20 cellular contexts compared by ENCODE assay signal in genomic region chr13:22173605-22174004, GRCh38.
DNase-seq lines count a peak whose midpoint lies in the region; ATAC-seq and TF ChIP-seq lines count a peak whose summit lies in the region.
"Had no signal": no experiment of that assay in that cellular context is flagged by ENCODE, and none has a peak within 500 bp of the region (broad histone marks: within the 10 kb centered on the region; RNA-seq: fewer than 3 reads in every experiment).

No MANE protein-coding gene starts in this region.

- H3K4me3 Mint-ChIP-seq in MCF 10A (ENCODE audit: unreplicated experiment), result no peak overlapping the region
- H3K4me3 Mint-ChIP-seq: activated CD8-positive, alpha-beta T cell treated with anti-CD3 and anti-CD28 coated beads, Interleukin-2, amount 10 ng/mL, durations not matched to agents 7 days and 5 days; activated T-helper 17 cell treated with anti-CD3 and anti-CD28 coated beads, Interleukin-2, amount 50 U/mL, for 72 hours; stimulated activated naive CD8-positive, alpha-beta T cell treated with anti-CD3 and anti-CD28 coated beads, Interleukin-15, Interleukin-2, amounts not matched to agents 100 ng/mL and 50 ng/mL, for 24 hours had no signal

- intact Hi-C loops in MCF 10A (cut with micrococcal nuclease) (loop anchor here (10.0 kb wide), 1 partner anchor 59 kb away; no protein-coding TSS in a partner anchor), breast epithelium (cut with DNase I; ENCODE audit: low total_unique reads) (no loop called here)

- no peak overlapping the region for H3K9ac ChIP-seq in MM.1S (ENCODE audit: low read length)
- H3K9ac ChIP-seq: parathyroid adenoma had no signal

- H3K27ac ChIP-seq in breast epithelium, result no peak overlapping the region
- H3K27ac ChIP-seq in RWPE2 (ENCODE audit: poor library complexity, severe bottlenecking), result no peak overlapping the region
- H3K27ac ChIP-seq in foreskin keratinocyte, result no peak overlapping the region
- H3K27ac ChIP-seq in MM.1S (ENCODE audit: low read length), result no peak overlapping the region
- H3K27ac ChIP-seq: adrenal gland, esophagus squamous epithelium, parathyroid adenoma had no signal

- no peaks in the 10 kb centered on the region for H3F3A ChIP-seq in MM.1S (ENCODE audit: insufficient read depth, low read length)

- no peak overlapping the region for H3K4me2 ChIP-seq in MM.1S (ENCODE audit: low read depth, low read length)

- ATAC-seq in RWPE2 (ENCODE audit: low read depth), result peak; percentile 73
- peak; percentile 62 for ATAC-seq in foreskin keratinocyte
- no peak for ATAC-seq in GM19324 (IDR thresholded peaks at IDR 0.05; ENCODE audit: low FRiP score, unreplicated experiment)
- ATAC-seq: activated CD8-positive, alpha-beta T cell treated with anti-CD3 and anti-CD28 coated beads, Interleukin-2, amount 10 ng/mL, durations not matched to agents 7 days and 5 days; activated T-helper 17 cell treated with anti-CD3 and anti-CD28 coated beads, Interleukin-2, amount 50 U/mL, for 72 hours; left lobe of liver had no signal

- DNase-seq in MCF 10A (ENCODE audit: unreplicated experiment) (no peak), breast epithelium (ENCODE audit: low spot score in 2 of 2) (no peak), RWPE2 (ENCODE audit: low spot score) (no peak), foreskin keratinocyte (peak in 1 of 2 donors; percentile 20), NCI-H526 (lab: John Stamatoyannopoulos, UW) (no peak), MM.1S (no peak), DMS 273 treated with DMSO at 0.1 percent for 48 hours (lab: John Stamatoyannopoulos, UW) (no peak)
- DNase-seq: 8988T; activated CD8-positive, alpha-beta T cell treated with anti-CD3 and anti-CD28 coated beads, Interleukin-2, amount 10 ng/mL, durations not matched to agents 7 days and 5 days; adrenal gland; dermis blood vessel endothelial cell; esophagus squamous epithelium; hypothalamus; MV-4-11; stimulated activated CD4-positive, alpha-beta T cell treated with anti-CD3 and anti-CD28 coated beads, Interleukin-12 subunit alpha, Interleukin-12 subunit beta, amount 100 ng/mL, for 4 hours had no signal

- H3K27ac Mint-ChIP-seq in MCF 10A (ENCODE audit: low read depth, unreplicated experiment), result peak overlapping the region; percentile 50
- H3K27ac Mint-ChIP-seq: activated CD8-positive, alpha-beta T cell treated with anti-CD3 and anti-CD28 coated beads, Interleukin-2, amount 10 ng/mL, durations not matched to agents 7 days and 5 days; activated T-helper 17 cell treated with anti-CD3 and anti-CD28 coated beads, Interleukin-2, amount 50 U/mL, for 72 hours had no signal

- no peak for TF ChIP-seq POLR2A in breast epithelium (IDR thresholded peaks at IDR 0.05)

- TF ChIP-seq CTCF in MCF 10A (IDR thresholded peaks at IDR 0.05; ENCODE audit: unreplicated experiment) (no peak), breast epithelium (IDR thresholded peaks at IDR 0.05) (no peak), RWPE2 (IDR thresholded peaks at IDR 0.05; ENCODE audit: poor library complexity, severe bottlenecking) (no peak), foreskin keratinocyte (conservative IDR thresholded peaks at IDR 0.05) (no peak), MM.1S (IDR thresholded peaks at IDR 0.05; ENCODE audit: low read length) (no peak)

- H3K36me3 ChIP-seq in breast epithelium, result no peaks in the 10 kb centered on the region
- no peaks in the 10 kb centered on the region for H3K36me3 ChIP-seq in RWPE2 (ENCODE audit: low read depth)
- H3K36me3 ChIP-seq in MM.1S (replicated peaks; ENCODE audit: insufficient read depth, low read length), result no peaks in the 10 kb centered on the region
- H3K36me3 ChIP-seq: adrenal gland, esophagus squamous epithelium had no signal

- no peaks in the 10 kb centered on the region for H3K9me2 ChIP-seq in MM.1S (replicated peaks; ENCODE audit: insufficient read depth, low read length)

- BruUV-seq in MCF 10A (replicated peaks; lab: Mats Ljungman, UMichigan), result no TSS peak

- no peaks in the 10 kb centered on the region for H3K36me3 Mint-ChIP-seq in MCF 10A (ENCODE audit: insufficient read depth, unreplicated experiment)

- CTCF ChIA-PET in MCF 10A (lab: Yijun Ruan, JAX), result interaction anchor here (1.4 kb wide), 1 partner anchor 534 kb away, joined by 4 read pairs; no protein-coding TSS in a partner anchor

- H3K9me3 ChIP-seq in breast epithelium (no peaks in the 10 kb centered on the region), RWPE2 (ENCODE audit: severe bottlenecking) (no peaks in the 10 kb centered on the region), MM.1S (replicated peaks; ENCODE audit: insufficient read depth, low read length) (no peaks in the 10 kb centered on the region)
- H3K9me3 ChIP-seq: adrenal gland, esophagus squamous epithelium had no signal

- H3K4me1 Mint-ChIP-seq in MCF 10A (ENCODE audit: insufficient read depth, unreplicated experiment), result peaks cover 20% of the 10 kb centered on the region

- H3K4me1 ChIP-seq in breast epithelium (no peaks in the 10 kb centered on the region), RWPE2 (ENCODE audit: insufficient read depth, poor library complexity, severe bottlenecking) (no peaks in the 10 kb centered on the region), foreskin keratinocyte (no peaks in the 10 kb centered on the region), MM.1S (ENCODE audit: low read length) (no peaks in the 10 kb centered on the region)
- H3K4me1 ChIP-seq: esophagus squamous epithelium, parathyroid adenoma had no signal

- POLR2A ChIA-PET in MCF 10A (lab: Yijun Ruan, JAX), result interaction anchor here (0.6 to 0.7 kb wide), 2 partner anchors 31 to 586 kb away, joined by 3 to 4 read pairs; no protein-coding TSS in a partner anchor

- no peaks in the 10 kb centered on the region for H3K27me3 Mint-ChIP-seq in MCF 10A (ENCODE audit: insufficient read depth, unreplicated experiment)
- H3K27me3 Mint-ChIP-seq: activated T-helper 17 cell treated with anti-CD3 and anti-CD28 coated beads, Interleukin-2, amount 50 U/mL, for 72 hours had no signal

- H3K27me3 ChIP-seq in breast epithelium, result no peaks in the 10 kb centered on the region
- no peaks in the 10 kb centered on the region for H3K27me3 ChIP-seq in RWPE2 (ENCODE audit: insufficient read depth, poor library complexity, severe bottlenecking)
- H3K27me3 ChIP-seq in foreskin keratinocyte, result no peaks in the 10 kb centered on the region
- no peaks in the 10 kb centered on the region for H3K27me3 ChIP-seq in MM.1S (replicated peaks; ENCODE audit: insufficient read depth, low read length)
- H3K27me3 ChIP-seq: adrenal gland, esophagus squamous epithelium had no signal

- H3K79me2 ChIP-seq in MM.1S (ENCODE audit: low read length), result no peaks in the 10 kb centered on the region
- H3K79me2 ChIP-seq: parathyroid adenoma had no signal

- no peaks in the 10 kb centered on the region for H4K20me1 ChIP-seq in MM.1S (ENCODE audit: insufficient read depth, low read length)

- no peak overlapping the region for H3K4me3 ChIP-seq in breast epithelium
- no peak overlapping the region for H3K4me3 ChIP-seq in RWPE2 (ENCODE audit: severe bottlenecking)
- no peak overlapping the region for H3K4me3 ChIP-seq in MM.1S (ENCODE audit: low read length)
- H3K4me3 ChIP-seq: adrenal gland, esophagus squamous epithelium had no signal

- no peak overlapping the region for H2AFZ ChIP-seq in MM.1S (ENCODE audit: low read length)
- H2AFZ ChIP-seq: parathyroid adenoma had no signal

- H3K9me3 Mint-ChIP-seq in MCF 10A (ENCODE audit: unreplicated experiment), result peaks cover 8% of the 10 kb centered on the region
